In genomic region chr22:49632199-49633009, GRCh38 we compare ENCODE assay signal across 9 cellular contexts.
DNase-seq lines count a peak whose midpoint lies in the region; ATAC-seq, FAIRE-seq and TF ChIP-seq lines count a peak whose summit lies in the region.
"Had no signal": no experiment of that assay in that cellular context is flagged by ENCODE, and none has a peak within 500 bp of the region (broad histone marks: within the 10 kb centered on the region; RNA-seq: fewer than 3 reads in every experiment).

No MANE protein-coding gene starts in this region.

- TF ChIP-seq CTCF in HepG2 (CRISPR knock-in tag; IDR thresholded peaks at IDR 0.05), result peak; percentile 91

- H3K4me1 Mint-ChIP-seq in activated naive CD4-positive, alpha-beta T cell treated with anti-CD3 and anti-CD28 coated beads for 36 hours (ENCODE audit: low read depth), result peaks cover 3% of the 10 kb centered on the region

- no peaks in the 10 kb centered on the region for H3K27me3 Mint-ChIP-seq in activated naive CD4-positive, alpha-beta T cell treated with anti-CD3 and anti-CD28 coated beads for 36 hours (ENCODE audit: low read depth)

- no peaks in the 10 kb centered on the region for H3K36me3 Mint-ChIP-seq in activated naive CD4-positive, alpha-beta T cell treated with anti-CD3 and anti-CD28 coated beads for 36 hours (ENCODE audit: low read depth)

- H3K27me3 ChIP-seq in HepG2 (ENCODE audit: control insufficient read depth in 1 of 2, insufficient read depth in 2 of 2, low read length in 2 of 2), result peaks cover 9 to 70% of the 10 kb centered on the region in 2 experiments

- H3K79me2 ChIP-seq in HepG2 (ENCODE audit: insufficient read depth, low read length), result no peaks in the 10 kb centered on the region

- CTCF ChIA-PET in activated naive CD4-positive, alpha-beta T cell treated with anti-CD3 and anti-CD28 coated beads for 36 hours (lab: Charles Lee), result interaction anchor here (0.7 kb wide), 1 partner anchor 687 kb away, joined by 3 read pairs; no protein-coding TSS in a partner anchor
- CTCF ChIA-PET in HepG2 (lab: Yijun Ruan, JAX; ENCODE audit: low intra/inter-chr PET ratio, low total read pairs), result interaction anchor here (1.4 to 2.1 kb wide), 2 partner anchors 198 to 586 kb away, joined by 4 to 31 read pairs; no protein-coding TSS in a partner anchor

- 0 out of 2 replicates have a peak, but pooled peaks cover 5% of the 10 kb centered on the region for H3K4me1 ChIP-seq in HepG2 (ENCODE audit: insufficient read depth, low read length)

- peak; percentile 84 for ATAC-seq in HepG2
- ATAC-seq: activated T-cell treated with anti-CD3 and anti-CD28 coated beads, Interleukin-2, amount 50 U/mL, for 72 hours had no signal

- intact Hi-C loops in activated naive CD4-positive, alpha-beta T cell treated with anti-CD3 and anti-CD28 coated beads for 36 hours (cut with micrococcal nuclease), result loop anchor here (5.0 kb wide), 1 partner anchor 585 kb away; no protein-coding TSS in a partner anchor
- intact Hi-C loops in HepG2 (cut with micrococcal nuclease; ENCODE audit: unreplicated experiment), result loop anchor here (1.0 kb wide), 1 partner anchor 198 kb away; no protein-coding TSS in a partner anchor

- H3K27ac ChIP-seq in HepG2 (ENCODE audit: extremely low read length, insufficient read depth, low read length), result no peak overlapping the region

- TF ChIP-seq POLR2A in HepG2 (IDR thresholded peaks at IDR 0.05; ENCODE audit: insufficient read depth in 1 of 2, low read depth in 2 of 2, low read length in 2 of 2), result no peak

- H3K36me3 ChIP-seq in HepG2 (replicated peaks in 1 of 2; ENCODE audit: control insufficient read depth in 1 of 2, insufficient read depth in 2 of 2, low read length in 2 of 2), result no peaks in the 10 kb centered on the region

- H3K4me3 Mint-ChIP-seq in activated naive CD4-positive, alpha-beta T cell treated with anti-CD3 and anti-CD28 coated beads for 36 hours, result no peak overlapping the region
- H3K4me3 Mint-ChIP-seq: activated T-cell treated with anti-CD3 and anti-CD28 coated beads, Interleukin-2, amount 50 U/mL, for 72 hours had no signal

- no peak for FAIRE-seq in HepG2 (lab: Jason Lieb, UNC)

- H3K9me3 Mint-ChIP-seq in activated naive CD4-positive, alpha-beta T cell treated with anti-CD3 and anti-CD28 coated beads for 36 hours, result no peaks in the 10 kb centered on the region
- H3K9me3 Mint-ChIP-seq: activated T-cell treated with anti-CD3 and anti-CD28 coated beads, Interleukin-2, amount 50 U/mL, for 72 hours had no signal

- H3K4me3 ChIP-seq in HepG2 (replicated peaks in 1 of 3; ENCODE audit: insufficient read depth in 1 of 3, low read depth in 2 of 3, low read length in 3 of 3), result peak overlapping the region; percentile 21 to 66 (median 45); a peak in 5 of 6 replicates

- peak; percentile 87 for TF ChIP-seq RAD21 in HepG2 (CRISPR knock-in tag; IDR thresholded peaks at IDR 0.05)

- H4K20me1 ChIP-seq in HepG2 (ENCODE audit: insufficient read depth, low read length), result peaks cover 4% of the 10 kb centered on the region; the same call in 1 of the 2 replicates

- no peak overlapping the region for H2AFZ ChIP-seq in HepG2 (ENCODE audit: low read length)

- no peaks in the 10 kb centered on the region for H3K9me3 ChIP-seq in HepG2 (ENCODE audit: low read length)

- TF ChIP-seq EP300 in HepG2 (IDR thresholded peaks at IDR 0.05; ENCODE audit: low read depth in 2 of 2, low read length in 2 of 2) (no peak), HepG2 (CRISPR knock-in tag; IDR thresholded peaks at IDR 0.05; ENCODE audit: borderline replicate concordance) (no peak)

- no TSS peak for BruUV-seq in HepG2 (replicated peaks; lab: Mats Ljungman, UMichigan)

- WGBS in HepG2 (ENCODE audit: low lambda C conversion rate), result 1% methylated on average over 14 of the region's 51 CpGs

- in situ Hi-C loops in HepG2 (cut with HindIII; ENCODE audit: extremely low pct_ligation_motif_present, low pct_unique_long_range_greater_than_20kb), result loop anchor here (5.0 kb wide), 1 partner anchor 200 kb away; no protein-coding TSS in a partner anchor

- peak overlapping the region; percentile 84 for H3K4me2 ChIP-seq in HepG2 (ENCODE audit: low read depth, low read length)

- peak; percentile 14 for DNase-seq in activated naive CD4-positive, alpha-beta T cell treated with anti-CD3 and anti-CD28 coated beads for 36 hours
- DNase-seq in activated naive CD4-positive, alpha-beta T cell treated with Interleukin-2 at 50 U/mL for 16 hours, result no peak
- peak; percentile 53 for DNase-seq in NCI-H510A (lab: John Stamatoyannopoulos, UW)
- DNase-seq in dermis microvascular lymphatic vessel endothelial cell (ENCODE audit: low read depth in 2 of 2), result peak; percentile 12 to 57
- DNase-seq in HepG2 (ENCODE audit: low spot score), result peak; percentile 27
- DNase-seq in superior temporal gyrus (ENCODE audit: extremely low spot score), result peak; percentile 87
- DNase-seq in stimulated activated naive CD4-positive, alpha-beta T cell treated with Interleukin-2 at 50 U/mL for 16 hours (lab: John Stamatoyannopoulos, UW), result no peak
- no peak for DNase-seq in amniotic stem cell (lab: John Stamatoyannopoulos, UW)

- H3K27ac Mint-ChIP-seq in activated naive CD4-positive, alpha-beta T cell treated with anti-CD3 and anti-CD28 coated beads for 36 hours, result no peak overlapping the region
- H3K27ac Mint-ChIP-seq: activated T-cell treated with anti-CD3 and anti-CD28 coated beads, Interleukin-2, amount 50 U/mL, for 72 hours had no signal

- POLR2A ChIA-PET in HepG2 (lab: Yijun Ruan, JAX), result no interaction called here

- peak overlapping the region; percentile 15; the same call in 1 of the 2 replicates for H3K9ac ChIP-seq in HepG2 (ENCODE audit: insufficient read depth, low read depth, low read length)

TF ChIP-seq in HepG2, 621 proteins besides CTCF, POLR2A, EP300 and RAD21 (continues in another document):
- TF ChIP-seq ZFX (CRISPR knock-in tag; IDR thresholded peaks at IDR 0.05; ENCODE audit: low read depth), result peak; percentile 73
- TF ChIP-seq UBTF (CRISPR knock-in tag; IDR thresholded peaks at IDR 0.05), result peak; percentile 37; the same call in 1 of the 2 replicates
- no peak for TF ChIP-seq E2F1 (CRISPR knock-in tag; IDR thresholded peaks at IDR 0.05)
- TF ChIP-seq ZNF687 (CRISPR knock-in tag; IDR thresholded peaks at IDR 0.05), result peak; percentile 49
- TF ChIP-seq ZNF792 (CRISPR knock-in tag; IDR thresholded peaks at IDR 0.05), result no peak
- 0 out of 2 replicates have a peak, but pooled peaks have one; percentile 31 for TF ChIP-seq ZNF749 (CRISPR knock-in tag; IDR thresholded peaks at IDR 0.05; ENCODE audit: borderline replicate concordance)

Comparison
In these comparisons a context has a peak if more than half of its experiments do, and no peak if none do; other contexts are left out.
1. DNase-seq: peak in activated naive CD4-positive, alpha-beta T cell treated with anti-CD3 and anti-CD28 coated beads for 36 hours (single experiment), NCI-H510A (single experiment), dermis microvascular lymphatic vessel endothelial cell (2 of 2), HepG2 (single experiment) and superior temporal gyrus (single experiment); none in activated naive CD4-positive, alpha-beta T cell treated with Interleukin-2 at 50 U/mL for 16 hours (single experiment), stimulated activated naive CD4-positive, alpha-beta T cell treated with Interleukin-2 at 50 U/mL for 16 hours (single experiment) and amniotic stem cell (single experiment).